ENCODE assay signal across 29 cellular contexts in genomic region chr18:27007880-27008279, GRCh38.
"Had no signal": no experiment of that assay in that cellular context is flagged by ENCODE, and none has a peak within 500 bp of the region (broad histone marks: within the 10 kb centered on the region; RNA-seq: fewer than 3 reads in every experiment).

No MANE protein-coding gene starts in this region.

- H3K27me3 ChIP-seq: dorsolateral prefrontal cortex, gastroesophageal sphincter, pancreas, right lobe of liver, suprapubic skin, transverse colon, upper lobe of right lung, vagina had no signal

- H3K4me3 ChIP-seq: dorsolateral prefrontal cortex, gastroesophageal sphincter, heart right ventricle, lower lobe of right lung, pancreas, right lobe of liver, suprapubic skin, transverse colon, upper lobe of right lung, vagina had no signal

- H3K27me3 Mint-ChIP-seq: memory B cell; stimulated activated naive CD8-positive, alpha-beta T cell treated with anti-CD3 and anti-CD28 coated beads, Interleukin-15, amount 100 ng/mL, for 72 hours had no signal

- H3K36me3 Mint-ChIP-seq: memory B cell; naive B cell; natural killer cell treated with Interleukin-12 subunit alpha and Interleukin-12 subunit beta and Interleukin-15 and Interleukin-18, amount 100 ng/mL, for 72 hours had no signal

- H3K9me3 ChIP-seq: gastroesophageal sphincter, heart right ventricle, lower lobe of right lung, neutrophil, pancreas, right lobe of liver, suprapubic skin, transverse colon, upper lobe of right lung, vagina had no signal

- DNase-seq: dorsolateral prefrontal cortex; effector CD4-positive, alpha-beta T cell; foreskin fibroblast; glutamatergic neuron; heart right ventricle; hippocampal formation; left ventricle myocardium superior; lower lobe of right lung; naive B cell; pancreas; right lobe of liver; small intestine; stimulated activated CD4-positive, alpha-beta T cell treated with anti-CD3 and anti-CD28 coated beads, Interleukin-12 subunit alpha, Interleukin-12 subunit beta, amount 100 ng/mL, for 4 hours; stimulated activated CD4-positive, alpha-beta T cell treated with anti-CD3 and anti-CD28 coated beads, Interleukin-1b, Interleukin-23, amount 100 ng/mL, for 48 hours; stimulated activated CD4-positive, alpha-beta T cell treated with anti-CD3 and anti-CD28 coated beads, Interleukin-4, amount 100 ng/mL, for 1 hour; stimulated activated CD8-positive, alpha-beta memory T cell treated with anti-CD3 and anti-CD28 coated beads, Interleukin-4, amount 100 ng/mL, for 48 hours; stimulated activated naive CD4-positive, alpha-beta T cell; stimulated activated naive CD8-positive, alpha-beta T cell treated with anti-CD3 and anti-CD28 coated beads, Interleukin-15, amount 100 ng/mL, for 72 hours; transverse colon; upper lobe of right lung had no signal

- H3K27ac ChIP-seq: dorsolateral prefrontal cortex, epithelial cell of prostate, gastroesophageal sphincter, heart right ventricle, lower lobe of right lung, neutrophil, pancreas, right lobe of liver, suprapubic skin, transverse colon, upper lobe of right lung, vagina had no signal

- H3K4me1 Mint-ChIP-seq: memory B cell; naive B cell; stimulated activated naive CD8-positive, alpha-beta T cell treated with anti-CD3 and anti-CD28 coated beads, Interleukin-15, amount 100 ng/mL, for 72 hours had no signal

- ATAC-seq: esophagus mucosa; gastroesophageal sphincter; heart right ventricle; left ventricle myocardium superior; lower lobe of right lung; natural killer cell treated with Interleukin-12 subunit alpha and Interleukin-12 subunit beta and Interleukin-15 and Interleukin-18, amount 100 ng/mL, for 72 hours; pancreas; right lobe of liver; stimulated activated naive CD8-positive, alpha-beta T cell treated with anti-CD3 and anti-CD28 coated beads, Interleukin-15, amount 100 ng/mL, for 72 hours; upper lobe of right lung had no signal

- H3K4me1 ChIP-seq: gastroesophageal sphincter, heart right ventricle, lower lobe of right lung, pancreas, right lobe of liver, suprapubic skin, transverse colon, upper lobe of right lung, vagina had no signal

- H3K9me3 Mint-ChIP-seq: memory B cell had no signal

- H3K27ac Mint-ChIP-seq: memory B cell; natural killer cell treated with Interleukin-12 subunit alpha and Interleukin-12 subunit beta and Interleukin-15 and Interleukin-18, amount 100 ng/mL, for 72 hours; stimulated activated naive CD8-positive, alpha-beta T cell treated with anti-CD3 and anti-CD28 coated beads, Interleukin-15, amount 100 ng/mL, for 72 hours had no signal

- H3K36me3 ChIP-seq: gastroesophageal sphincter, heart right ventricle, lower lobe of right lung, neutrophil, pancreas, right lobe of liver, suprapubic skin, transverse colon, upper lobe of right lung, vagina had no signal

- H3K4me3 Mint-ChIP-seq: memory B cell; naive B cell; natural killer cell treated with Interleukin-12 subunit alpha and Interleukin-12 subunit beta and Interleukin-15 and Interleukin-18, amount 100 ng/mL, for 72 hours; neural crest cell; stimulated activated naive CD8-positive, alpha-beta T cell treated with anti-CD3 and anti-CD28 coated beads, Interleukin-15, amount 100 ng/mL, for 72 hours had no signal
